8 cellular contexts compared by ENCODE assay signal in genomic region chr1:178724734-178725602, GRCh38. TPM values are rescaled to one million over a fixed set of nuclear protein-coding genes. Genes with fewer than 3 reads are reported as not detected.
DNase-seq lines count a peak whose midpoint lies in the region; ATAC-seq and TF ChIP-seq lines count a peak whose summit lies in the region.

RALGPS2 (plus strand) TSS chr1:178725244; CDS start chr1:178776765, 51,521 bp downstream.

- H3K36me3 Mint-ChIP-seq in CD8-positive, alpha-beta memory T cell: peaks cover 0 to 4% (median 0%) of the 10 kb centered on the region in 3 donors
- H3K36me3 Mint-ChIP-seq in activated T-helper 17 cell treated with anti-CD3 and anti-CD28 coated beads, Interleukin-2, amount 50 U/mL, for 72 hours (ENCODE audit: low read depth): no peaks in the 10 kb centered on the region
- H3K36me3 Mint-ChIP-seq in naive thymus-derived CD8-positive, alpha-beta T cell: no peaks in the 10 kb centered on the region
- H3K36me3 Mint-ChIP-seq in stimulated activated naive CD8-positive, alpha-beta T cell treated with anti-CD3 and anti-CD28 coated beads, Interleukin-15, Interleukin-2, amounts not matched to agents 100 ng/mL and 50 ng/mL, for 24 hours (ENCODE audit: low read depth): no peaks in the 10 kb centered on the region

- peak within 1 kb of the TSS; percentile 84 to 93 (median 90) for H3K4me3 Mint-ChIP-seq in CD8-positive, alpha-beta memory T cell
- peak within 1 kb of the TSS; percentile 75 for H3K4me3 Mint-ChIP-seq in activated T-helper 17 cell treated with anti-CD3 and anti-CD28 coated beads, Interleukin-2, amount 50 U/mL, for 72 hours
- H3K4me3 Mint-ChIP-seq in naive thymus-derived CD8-positive, alpha-beta T cell: peak within 1 kb of the TSS; percentile 85 to 93 (median 91)
- peak within 1 kb of the TSS; percentile 83 for H3K4me3 Mint-ChIP-seq in stimulated activated naive CD8-positive, alpha-beta T cell treated with anti-CD3 and anti-CD28 coated beads, Interleukin-15, Interleukin-2, amounts not matched to agents 100 ng/mL and 50 ng/mL, for 24 hours

- H3K9ac ChIP-seq in PC-3 (ENCODE audit: low read length) (peak within 1 kb of the TSS; percentile 85), fibroblast of lung (ENCODE audit: insufficient read depth, low read length) (peak within 1 kb of the TSS; percentile 71)

- H3K9me3 Mint-ChIP-seq in CD8-positive, alpha-beta memory T cell: peaks cover 0 to 6% (median 0%) of the 10 kb centered on the region in 5 donors
- no peaks in the 10 kb centered on the region for H3K9me3 Mint-ChIP-seq in activated T-helper 17 cell treated with anti-CD3 and anti-CD28 coated beads, Interleukin-2, amount 50 U/mL, for 72 hours
- H3K9me3 Mint-ChIP-seq in naive thymus-derived CD8-positive, alpha-beta T cell: no peaks in the 10 kb centered on the region
- H3K9me3 Mint-ChIP-seq in stimulated activated naive CD8-positive, alpha-beta T cell treated with anti-CD3 and anti-CD28 coated beads, Interleukin-15, Interleukin-2, amounts not matched to agents 100 ng/mL and 50 ng/mL, for 24 hours: no peaks in the 10 kb centered on the region

- no peak for TF ChIP-seq CTCF in PC-3 (conservative IDR thresholded peaks at IDR 0.05; ENCODE audit: low read depth, low read length)
- no peak for TF ChIP-seq CTCF in fibroblast of lung (conservative IDR thresholded peaks at IDR 0.05 in 1 of 2, IDR thresholded peaks at IDR 0.05 in 1 of 2; ENCODE audit: low read depth in 1 of 2, low read length in 2 of 2)

- H3K79me2 ChIP-seq in PC-3 (ENCODE audit: low read length): peaks cover 52% of the 10 kb centered on the region
- H3K79me2 ChIP-seq in fibroblast of lung (ENCODE audit: control insufficient read depth, insufficient read depth, low read length): peaks cover 43% of the 10 kb centered on the region

- H2AFZ ChIP-seq in PC-3 (ENCODE audit: low read length): peak within 1 kb of the TSS; percentile 85
- peak within 1 kb of the TSS; percentile 53 for H2AFZ ChIP-seq in fibroblast of lung (ENCODE audit: low read length)

- no TSS peak for BruUV-seq in PC-3 (replicated peaks; lab: Mats Ljungman, UMichigan)

- POLR2A ChIA-PET in CD8-positive, alpha-beta memory T cell (lab: Charles Lee): no interaction called here
- POLR2A ChIA-PET in PC-3 (lab: Charles Lee; ENCODE audit: unreplicated experiment): interaction anchor here (0.6 to 1.2 kb wide), 3 partner anchors 70 to 184 kb away, joined by 3 to 14 read pairs (median 14); no protein-coding TSS in a partner anchor
- POLR2A ChIA-PET in naive thymus-derived CD8-positive, alpha-beta T cell (lab: Charles Lee): interaction anchor here (1.0 kb wide), 2 partner anchors 119 to 182 kb away, joined by 3 to 5 read pairs; no protein-coding TSS in a partner anchor

- peaks cover 8% of the 10 kb centered on the region for H3K4me1 ChIP-seq in CD8-positive, alpha-beta memory T cell (ENCODE audit: insufficient read depth, low read length)
- H3K4me1 ChIP-seq in PC-3 (ENCODE audit: insufficient read depth, low read length) (peaks cover 24% of the 10 kb centered on the region), fibroblast of lung (ENCODE audit: control insufficient read depth, extremely low read depth, insufficient read depth, low read length) (no peaks in the 10 kb centered on the region)

- no peaks in the 10 kb centered on the region for H3K9me2 ChIP-seq in PC-3 (replicated peaks; ENCODE audit: low read length)

- H3K27ac Mint-ChIP-seq in CD8-positive, alpha-beta memory T cell: peak within 1 kb of the TSS in 6 of 8 donors; percentile 64 to 88 (median 84)
- H3K27ac Mint-ChIP-seq in activated T-helper 17 cell treated with anti-CD3 and anti-CD28 coated beads, Interleukin-2, amount 50 U/mL, for 72 hours: no peak within 1 kb of the TSS
- H3K27ac Mint-ChIP-seq in naive thymus-derived CD8-positive, alpha-beta T cell: peak within 1 kb of the TSS; percentile 41 to 95 (median 92)
- H3K27ac Mint-ChIP-seq in stimulated activated naive CD8-positive, alpha-beta T cell treated with anti-CD3 and anti-CD28 coated beads, Interleukin-15, Interleukin-2, amounts not matched to agents 100 ng/mL and 50 ng/mL, for 24 hours: peak within 1 kb of the TSS; percentile 78

- no peaks in the 10 kb centered on the region for H3K9me3 ChIP-seq in CD8-positive, alpha-beta memory T cell (ENCODE audit: low read length)
- H3K9me3 ChIP-seq in PC-3 (ENCODE audit: low read length) (no peaks in the 10 kb centered on the region), fibroblast of lung (ENCODE audit: control insufficient read depth, insufficient read depth, low read depth, low read length) (no peaks in the 10 kb centered on the region)

- H3K4me3 ChIP-seq in CD8-positive, alpha-beta memory T cell (ENCODE audit: low read length): peak within 1 kb of the TSS; percentile 66
- H3K4me3 ChIP-seq in PC-3 (ENCODE audit: low read length): peak within 1 kb of the TSS; percentile 93
- H3K4me3 ChIP-seq in fibroblast of lung (replicated peaks in 1 of 4; ENCODE audit: control extremely low read depth in 1 of 4, insufficient read depth in 1 of 4, low read depth in 3 of 4, low read length in 4 of 4): peak within 1 kb of the TSS; percentile 79 to 91 (median 84)

- H3K27ac ChIP-seq in CD8-positive, alpha-beta memory T cell (ENCODE audit: low read depth, low read length): peak within 1 kb of the TSS; percentile 56
- H3K27ac ChIP-seq in PC-3 (ENCODE audit: low read length) (peak within 1 kb of the TSS; percentile 76), fibroblast of lung (ENCODE audit: insufficient read depth, low read length) (peak within 1 kb of the TSS; percentile 52)

- peak; percentile 25 to 68 (median 61) for DNase-seq in CD8-positive, alpha-beta memory T cell
- DNase-seq in HK-2 (ENCODE audit: unreplicated experiment) (peak; percentile 73), PC-3 (peak; percentile 72), fibroblast of lung (ENCODE audit: low read depth in 2 of 2) (peak; percentile 58 to 74)
- DNase-seq in naive thymus-derived CD8-positive, alpha-beta T cell: peak; percentile 46 to 84 (median 72)

- H3K4me2 ChIP-seq in PC-3 (ENCODE audit: low read length) (peak within 1 kb of the TSS; percentile 90), fibroblast of lung (ENCODE audit: extremely low read depth, insufficient read depth, low read length) (peak within 1 kb of the TSS; percentile 60)

- no peaks in the 10 kb centered on the region for H3K36me3 ChIP-seq in CD8-positive, alpha-beta memory T cell (ENCODE audit: insufficient read depth, low read length)
- H3K36me3 ChIP-seq in PC-3 (ENCODE audit: low read depth, low read length) (no peaks in the 10 kb centered on the region), fibroblast of lung (ENCODE audit: control insufficient read depth, insufficient read depth, low read length) (no peaks in the 10 kb centered on the region)

- H3K4me1 Mint-ChIP-seq in CD8-positive, alpha-beta memory T cell: peaks cover 18 to 26% (median 22%) of the 10 kb centered on the region in 3 donors
- peaks cover 7% of the 10 kb centered on the region for H3K4me1 Mint-ChIP-seq in activated T-helper 17 cell treated with anti-CD3 and anti-CD28 coated beads, Interleukin-2, amount 50 U/mL, for 72 hours
- peaks cover 6 to 40% (median 22%) of the 10 kb centered on the region in 4 donors for H3K4me1 Mint-ChIP-seq in naive thymus-derived CD8-positive, alpha-beta T cell
- peaks cover 34% of the 10 kb centered on the region for H3K4me1 Mint-ChIP-seq in stimulated activated naive CD8-positive, alpha-beta T cell treated with anti-CD3 and anti-CD28 coated beads, Interleukin-15, Interleukin-2, amounts not matched to agents 100 ng/mL and 50 ng/mL, for 24 hours (ENCODE audit: low read depth)

- H3K27me3 ChIP-seq in CD8-positive, alpha-beta memory T cell (ENCODE audit: insufficient read depth, low read length, poor library complexity, severe bottlenecking): no peaks in the 10 kb centered on the region
- H3K27me3 ChIP-seq in PC-3 (ENCODE audit: low read length) (no peaks in the 10 kb centered on the region), fibroblast of lung (ENCODE audit: control insufficient read depth, insufficient read depth, low read length) (no peaks in the 10 kb centered on the region)

- CTCF ChIA-PET in CD8-positive, alpha-beta memory T cell (lab: Charles Lee): no interaction called here
- CTCF ChIA-PET in PC-3 (lab: Charles Lee): interaction anchor here (0.8 kb wide), 1 partner anchor 29 kb away, joined by 4 read pairs; no protein-coding TSS in a partner anchor

- H4K20me1 ChIP-seq in PC-3 (ENCODE audit: low read length): 0 out of 2 replicates have a peak, but pooled peaks cover 3% of the 10 kb centered on the region
- no peaks in the 10 kb centered on the region for H4K20me1 ChIP-seq in fibroblast of lung (ENCODE audit: control insufficient read depth, extremely low read depth, insufficient read depth, low read length)

- no peaks in the 10 kb centered on the region for H3F3A ChIP-seq in PC-3 (ENCODE audit: low read length, unreplicated experiment)

- intact Hi-C loops in PC-3 (cut with micrococcal nuclease): loop anchor here (5.0 kb wide), 1 partner anchor 38 kb away; no protein-coding TSS in a partner anchor

- H3K27me3 Mint-ChIP-seq in CD8-positive, alpha-beta memory T cell: peaks cover 16 to 53% of the 10 kb centered on the region in 2 donors
- H3K27me3 Mint-ChIP-seq in activated T-helper 17 cell treated with anti-CD3 and anti-CD28 coated beads, Interleukin-2, amount 50 U/mL, for 72 hours: peaks cover 9% of the 10 kb centered on the region
- H3K27me3 Mint-ChIP-seq in naive thymus-derived CD8-positive, alpha-beta T cell: peaks cover 0 to 1% (median 0%) of the 10 kb centered on the region in 5 donors
- peaks cover 5% of the 10 kb centered on the region for H3K27me3 Mint-ChIP-seq in stimulated activated naive CD8-positive, alpha-beta T cell treated with anti-CD3 and anti-CD28 coated beads, Interleukin-15, Interleukin-2, amounts not matched to agents 100 ng/mL and 50 ng/mL, for 24 hours

- ATAC-seq in GM19455 (IDR thresholded peaks at IDR 0.05; ENCODE audit: unreplicated experiment): peak; percentile 69
- peak; percentile 61 for ATAC-seq in PC-3
- ATAC-seq in activated T-helper 17 cell treated with anti-CD3 and anti-CD28 coated beads, Interleukin-2, amount 50 U/mL, for 72 hours (replicated peaks): peak; percentile 81
- ATAC-seq in naive thymus-derived CD8-positive, alpha-beta T cell: peak; percentile 75 to 80

RNA-seq across cellular contexts. Expression of gene RALGPS2, which starts in this region (rescaled TPM):
- total RNA-seq in CD8-positive, alpha-beta memory T cell: 1 to 10 TPM; 1.8 to 2.1 TPM
- 4.1 TPM for polyA plus RNA-seq in CD8-positive, alpha-beta memory T cell
- total RNA-seq in PC-3 (2014; rRNA removed): 19.3 and 39.2 TPM in 2 replicates
- total RNA-seq in activated T-helper 17 cell treated with anti-CD3 and anti-CD28 coated beads, Interleukin-2, amount 50 U/mL, for 72 hours: 1 to 10 TPM in 1 of 2 donors, under 1 TPM in 1; 0.63 to 4.4 TPM
- 59.6 and 69.7 TPM in 2 replicates for total RNA-seq in fibroblast of lung
- 26.1 and 53.8 TPM in 2 replicates for polyA plus RNA-seq in fibroblast of lung
- polyA plus RNA-seq in fibroblast of lung (2012): 20.3 and 38.7 TPM in 2 replicates
- polyA minus RNA-seq in fibroblast of lung (ENCODE audit: low replicate concordance): 20.2 and 23.6 TPM in 2 replicates
- total RNA-seq in naive thymus-derived CD8-positive, alpha-beta T cell: 10 to 100 TPM; 23.8 to 31.1 TPM
- 10 to 100 TPM in 1 of 3 donors, 1 to 10 TPM in 2; 3.1 to 14.6 (median 7.3) TPM for polyA plus RNA-seq in naive thymus-derived CD8-positive, alpha-beta T cell

Comparison
In these comparisons a context has a peak if more than half of its experiments do, and no peak if none do; other contexts are left out.
1. Peak in every context shown above with its lines: DNase-seq, ATAC-seq, H3K4me3 ChIP-seq and H3K27ac ChIP-seq.